7 cellular contexts compared by ENCODE assay signal in genomic region chr1:17059391-17060128, GRCh38. TPM values are rescaled to one million over a fixed set of nuclear protein-coding genes. Genes with fewer than 3 reads are reported as not detected.
A peak's percentile ranks its signal among the peaks of the same experiment; 100 is the strongest.
DNase-seq lines count a peak whose midpoint lies in the region; ATAC-seq and TF ChIP-seq lines count a peak whose summit lies in the region.

No MANE protein-coding gene starts in this region.

- H3K36me3 Mint-ChIP-seq in activated T-helper 1 cell treated with anti-CD3 and anti-CD28 coated beads, Interleukin-12 subunit alpha, Interleukin-12 subunit beta, Interleukin-2, Interleukin-4 antibody, amounts not matched to agents 30 ng/mL and 10 ng/mL and 1 ng/mL, durations not matched to agents 14 hours and 24 hours and 36 hours (ENCODE audit: low read depth), result no peaks in the 10 kb centered on the region

- H3K27ac Mint-ChIP-seq in activated T-helper 1 cell treated with anti-CD3 and anti-CD28 coated beads, Interleukin-12 subunit alpha, Interleukin-12 subunit beta, Interleukin-2, Interleukin-4 antibody, amounts not matched to agents 30 ng/mL and 10 ng/mL and 1 ng/mL, durations not matched to agents 14 hours and 24 hours and 36 hours, result no peak overlapping the region

- H3K9ac ChIP-seq in ES-I3 (ENCODE audit: low read depth, low read length), result 0 out of 2 replicates have a peak overlapping the region, but pooled peaks have one; percentile 4

- no peaks in the 10 kb centered on the region for H3K4me1 Mint-ChIP-seq in activated T-helper 1 cell treated with anti-CD3 and anti-CD28 coated beads, Interleukin-12 subunit alpha, Interleukin-12 subunit beta, Interleukin-2, Interleukin-4 antibody, amounts not matched to agents 30 ng/mL and 10 ng/mL and 1 ng/mL, durations not matched to agents 14 hours and 24 hours and 36 hours (ENCODE audit: low read depth)

- H3K9me3 ChIP-seq in ES-I3 (ENCODE audit: control insufficient read depth, insufficient read depth, low read length), result no peaks in the 10 kb centered on the region
- no peaks in the 10 kb centered on the region for H3K9me3 ChIP-seq in osteoblast (ENCODE audit: low read depth, low read length)

- TF ChIP-seq CTCF in osteoblast (IDR thresholded peaks at IDR 0.05; ENCODE audit: extremely low read depth, low read depth, low read length), result peak; percentile 95

- ATAC-seq in HG03342 (IDR thresholded peaks at IDR 0.05; ENCODE audit: unreplicated experiment) (peak; percentile 62), HG02938 (IDR thresholded peaks at IDR 0.05; ENCODE audit: unreplicated experiment) (no peak)

- peaks cover 13% of the 10 kb centered on the region for H3K27me3 Mint-ChIP-seq in activated T-helper 1 cell treated with anti-CD3 and anti-CD28 coated beads, Interleukin-12 subunit alpha, Interleukin-12 subunit beta, Interleukin-2, Interleukin-4 antibody, amounts not matched to agents 30 ng/mL and 10 ng/mL and 1 ng/mL, durations not matched to agents 14 hours and 24 hours and 36 hours (ENCODE audit: insufficient read depth)

- H2AFZ ChIP-seq in osteoblast (ENCODE audit: low read length), result peak overlapping the region; percentile 68

- H3K9me3 Mint-ChIP-seq in activated T-helper 1 cell treated with anti-CD3 and anti-CD28 coated beads, Interleukin-12 subunit alpha, Interleukin-12 subunit beta, Interleukin-2, Interleukin-4 antibody, amounts not matched to agents 30 ng/mL and 10 ng/mL and 1 ng/mL, durations not matched to agents 14 hours and 24 hours and 36 hours, result peaks cover 4% of the 10 kb centered on the region

- H4K20me1 ChIP-seq in osteoblast (ENCODE audit: insufficient read depth, low read length), result no peaks in the 10 kb centered on the region

- H3K27me3 ChIP-seq in osteoblast (ENCODE audit: insufficient read depth, low read length), result peaks cover 2% of the 10 kb centered on the region

- H3K4me3 Mint-ChIP-seq in activated T-helper 1 cell treated with anti-CD3 and anti-CD28 coated beads, Interleukin-12 subunit alpha, Interleukin-12 subunit beta, Interleukin-2, Interleukin-4 antibody, amounts not matched to agents 30 ng/mL and 10 ng/mL and 1 ng/mL, durations not matched to agents 14 hours and 24 hours and 36 hours, result no peak overlapping the region

- H3K27ac ChIP-seq in osteoblast (ENCODE audit: low read depth, low read length), result no peak overlapping the region

- peak; percentile 43 for DNase-seq in NCI-H82 treated with DMSO at 0.1 percent for 48 hours (lab: John Stamatoyannopoulos, UW; ENCODE audit: unreplicated experiment)
- peak; percentile 15 for DNase-seq in activated T-helper 1 cell treated with anti-CD3 and anti-CD28 coated beads, Interleukin-12 subunit alpha, Interleukin-12 subunit beta, Interleukin-2, Interleukin-4 antibody, amounts not matched to agents 30 ng/mL and 10 ng/mL and 1 ng/mL, durations not matched to agents 14 hours and 24 hours and 36 hours (ENCODE audit: low spot score)
- DNase-seq in germinal center (ENCODE audit: low spot score), result peak; percentile 63
- peak; percentile 87 for DNase-seq in osteoblast (ENCODE audit: insufficient read length, low spot score, missing footprints)

- intact Hi-C loops in activated T-helper 1 cell treated with anti-CD3 and anti-CD28 coated beads, Interleukin-12 subunit alpha, Interleukin-12 subunit beta, Interleukin-2, Interleukin-4 antibody, amounts not matched to agents 30 ng/mL and 10 ng/mL and 1 ng/mL, durations not matched to agents 14 hours and 24 hours and 36 hours (cut with micrococcal nuclease), result loop anchor here (1.0 kb wide), 1 partner anchor 16 kb away; no protein-coding TSS in a partner anchor

- H3K79me2 ChIP-seq in osteoblast (ENCODE audit: insufficient read depth, low read length), result no peaks in the 10 kb centered on the region

- H3K4me1 ChIP-seq in ES-I3 (ENCODE audit: insufficient read depth, low read length) (peaks cover 21% of the 10 kb centered on the region), osteoblast (ENCODE audit: insufficient read depth, low read length) (peaks cover 12% of the 10 kb centered on the region)

- no peak overlapping the region for H3K4me3 ChIP-seq in osteoblast (ENCODE audit: insufficient read depth, low read length)

- H3K36me3 ChIP-seq in ES-I3 (ENCODE audit: insufficient read depth, low read length) (no peaks in the 10 kb centered on the region), osteoblast (ENCODE audit: insufficient read depth, low read length) (no peaks in the 10 kb centered on the region)

- no peak overlapping the region for H3K4me2 ChIP-seq in osteoblast (ENCODE audit: insufficient read depth, low read length)

RNA-seq across cellular contexts. Expression of gene SDHB, which starts 5.7 kb away (rescaled TPM):
- total RNA-seq in activated T-helper 1 cell treated with anti-CD3 and anti-CD28 coated beads, Interleukin-12 subunit alpha, Interleukin-12 subunit beta, Interleukin-2, Interleukin-4 antibody, amounts not matched to agents 30 ng/mL and 10 ng/mL and 1 ng/mL, durations not matched to agents 14 hours and 24 hours and 36 hours, result 131 and 137 TPM in 2 replicates
- 87.6 and 87.8 TPM in 2 replicates for total RNA-seq in osteoblast

RNA-seq across cellular contexts. Expression of gene ATP13A2, which starts 47.8 kb away (rescaled TPM):
- 48.3 and 56.4 TPM in 2 replicates for total RNA-seq in activated T-helper 1 cell treated with anti-CD3 and anti-CD28 coated beads, Interleukin-12 subunit alpha, Interleukin-12 subunit beta, Interleukin-2, Interleukin-4 antibody, amounts not matched to agents 30 ng/mL and 10 ng/mL and 1 ng/mL, durations not matched to agents 14 hours and 24 hours and 36 hours
- total RNA-seq in osteoblast, result 30.6 and 34.4 TPM in 2 replicates

RNA-seq across cellular contexts. Expression of gene PADI2, which starts 59.7 kb away (rescaled TPM):
- 0.07 TPM in 1 of 2 replicates, not detected in the other for total RNA-seq in activated T-helper 1 cell treated with anti-CD3 and anti-CD28 coated beads, Interleukin-12 subunit alpha, Interleukin-12 subunit beta, Interleukin-2, Interleukin-4 antibody, amounts not matched to agents 30 ng/mL and 10 ng/mL and 1 ng/mL, durations not matched to agents 14 hours and 24 hours and 36 hours
- total RNA-seq in osteoblast, result under 0.01 and 0.29 TPM in 2 replicates

Comparison
In these comparisons a context has a peak if more than half of its experiments do, and no peak if none do; other contexts are left out.
1. DNase-seq: peak in every context shown above with its lines; median percentile 87 in osteoblast; 63 in germinal center; 43 in NCI-H82 treated with DMSO at 0.1 percent for 48 hours; 15 in activated T-helper 1 cell treated with anti-CD3 and anti-CD28 coated beads, Interleukin-12 subunit alpha, Interleukin-12 subunit beta, Interleukin-2, Interleukin-4 antibody, amounts not matched to agents 30 ng/mL and 10 ng/mL and 1 ng/mL, durations not matched to agents 14 hours and 24 hours and 36 hours.